ENCODE assay signal across 22 cellular contexts in genomic region chr1:197252981-197253380, GRCh38. TPM values are rescaled to one million over a fixed set of nuclear protein-coding genes. Genes with fewer than 3 reads are reported as not detected.
"Had no signal": no experiment of that assay in that cellular context is flagged by ENCODE, and none has a peak within 500 bp of the region (broad histone marks: within the 10 kb centered on the region; RNA-seq: fewer than 3 reads in every experiment).

No MANE protein-coding gene starts in this region.

- H3K27ac ChIP-seq: epithelial cell of prostate, esophagus squamous epithelium, gastroesophageal sphincter, parathyroid adenoma, psoas muscle, sigmoid colon, skin epidermis, thoracic aorta had no signal

- H3K9me3 ChIP-seq: esophagus squamous epithelium, gastroesophageal sphincter, psoas muscle, sigmoid colon, thoracic aorta had no signal

- DNase-seq: effector memory CD8-positive, alpha-beta T cell; esophagus squamous epithelium; foreskin fibroblast; glutamatergic neuron; left colon; left ventricle myocardium superior; mesenchymal stem cell; naive B cell; psoas muscle; retina; sigmoid colon; stimulated activated CD4-positive, alpha-beta T cell treated with anti-CD3 and anti-CD28 coated beads, Interleukin-2, amount 100 ng/mL, for 24 hours; stimulated activated CD4-positive, alpha-beta T cell treated with anti-CD3 and anti-CD28 coated beads, Interleukin-4, amount 100 ng/mL, for 4 hours; stimulated activated naive B cell treated with anti-CD40 and anti-IgM and Interleukin-4, amounts not matched to agents 10 μg/mL and 1 μg/mL and 100 μg/mL, for 72 hours; stimulated activated naive CD8-positive, alpha-beta T cell treated with anti-CD3 and anti-CD28 coated beads, Interleukin-15, amount 100 ng/mL, for 72 hours had no signal

- H3K79me2 ChIP-seq: parathyroid adenoma had no signal

- H3K4me1 ChIP-seq: esophagus squamous epithelium, gastroesophageal sphincter, parathyroid adenoma, psoas muscle, sigmoid colon had no signal

- FAIRE-seq: urothelium cell line had no signal

- H3K9ac ChIP-seq: parathyroid adenoma had no signal

- H3K4me3 ChIP-seq: esophagus squamous epithelium, gastroesophageal sphincter, lung, psoas muscle, sigmoid colon, skin epidermis, thoracic aorta had no signal

- H2AFZ ChIP-seq: parathyroid adenoma had no signal

- H3K36me3 ChIP-seq: esophagus squamous epithelium, gastroesophageal sphincter, sigmoid colon, thoracic aorta had no signal

- H3K27me3 ChIP-seq: esophagus squamous epithelium, gastroesophageal sphincter, sigmoid colon had no signal

RNA-seq across cellular contexts. Expression of gene CRB1, which starts 15.1 kb away (rescaled TPM):
- total RNA-seq: thoracic aorta had no signal
